ENCODE assay signal across 13 cellular contexts in the genomic region with DNA sequence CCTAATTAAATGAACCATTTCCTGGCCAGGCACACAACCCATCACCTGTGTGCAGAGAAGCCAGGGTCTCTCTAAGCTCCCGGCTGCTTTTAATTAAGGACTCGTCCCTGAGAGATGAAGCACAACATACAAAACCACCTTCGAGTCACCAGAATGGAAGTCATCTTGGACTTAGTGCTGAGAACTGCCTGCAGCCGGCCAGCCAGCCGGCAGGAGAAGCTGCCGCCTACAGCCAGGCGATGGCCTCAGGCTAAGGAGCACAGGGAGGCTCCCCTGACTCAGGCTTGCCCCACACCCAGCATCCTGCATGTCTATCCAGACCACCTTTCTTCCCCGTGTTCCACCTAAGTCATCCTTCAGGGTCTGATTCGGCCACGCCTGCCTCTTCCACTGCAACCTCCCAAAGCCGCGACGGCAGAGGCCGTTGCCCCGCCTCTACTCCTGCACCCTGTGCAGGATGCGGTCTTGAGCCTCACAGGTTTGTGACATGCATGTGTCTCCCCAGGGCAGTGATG.
DNase-seq lines count a peak whose midpoint lies in the region; ATAC-seq and TF ChIP-seq lines count a peak whose summit lies in the region.
"Had no signal": no experiment of that assay in that cellular context is flagged by ENCODE, and none has a peak within 500 bp of the region (broad histone marks: within the 10 kb centered on the region; RNA-seq: fewer than 3 reads in every experiment).

No MANE protein-coding gene starts in this region.

- H3K4me1 ChIP-seq in breast epithelium, result peaks cover 4 to 13% of the 10 kb centered on the region in 2 donors

- no peak for TF ChIP-seq CTCF in MCF 10A (IDR thresholded peaks at IDR 0.05; ENCODE audit: unreplicated experiment)
- TF ChIP-seq CTCF in breast epithelium (IDR thresholded peaks at IDR 0.05), result no peak
- TF ChIP-seq CTCF in fibroblast of the aortic adventitia (IDR thresholded peaks at IDR 0.05; ENCODE audit: insufficient read depth, low read length), result peak; percentile 17

- no peaks in the 10 kb centered on the region for H3K9me3 ChIP-seq in breast epithelium
- H3K9me3 ChIP-seq: spleen had no signal

- no peak for TF ChIP-seq POLR2A in breast epithelium (IDR thresholded peaks at IDR 0.05)

- CTCF ChIA-PET in MCF 10A (lab: Yijun Ruan, JAX), result interaction anchor here (0.5 to 3.1 kb wide), 10 partner anchors 31 to 1098 kb away, joined by 3 to 12 read pairs (median 3); no protein-coding TSS in a partner anchor

- H3K36me3 Mint-ChIP-seq in MCF 10A (ENCODE audit: insufficient read depth, unreplicated experiment), result peaks cover 21% of the 10 kb centered on the region
- H3K36me3 Mint-ChIP-seq in stimulated activated naive B cell treated with anti-CD40 and anti-IgM and Interleukin-4, amounts not matched to agents 10 μg/mL and 1 μg/mL and 100 μg/mL, for 72 hours, result peaks cover 9 to 34% of the 10 kb centered on the region in 2 donors

- no peaks in the 10 kb centered on the region for H3K27me3 Mint-ChIP-seq in MCF 10A (ENCODE audit: insufficient read depth, unreplicated experiment)
- no peaks in the 10 kb centered on the region for H3K27me3 Mint-ChIP-seq in stimulated activated naive B cell treated with anti-CD40 and anti-IgM and Interleukin-4, amounts not matched to agents 10 μg/mL and 1 μg/mL and 100 μg/mL, for 72 hours

- no TSS peak for BruUV-seq in MCF 10A (replicated peaks; lab: Mats Ljungman, UMichigan)

- peak overlapping the region; percentile 59 for H3K27ac Mint-ChIP-seq in MCF 10A (ENCODE audit: low read depth, unreplicated experiment)
- peak overlapping the region; percentile 66 for H3K27ac Mint-ChIP-seq in stimulated activated naive B cell treated with anti-CD40 and anti-IgM and Interleukin-4, amounts not matched to agents 10 μg/mL and 1 μg/mL and 100 μg/mL, for 72 hours

- in situ Hi-C loops in KBM-7 (cut with MboI; ENCODE audit: low pct_unique_long_range_greater_than_20kb, low sequenced_read_pairs), result no loop called here

- H3K36me3 ChIP-seq in breast epithelium, result no peaks in the 10 kb centered on the region

- H3K27me3 ChIP-seq in breast epithelium, result no peaks in the 10 kb centered on the region
- H3K27me3 ChIP-seq: spleen had no signal

- DNase-seq in MCF 10A (ENCODE audit: unreplicated experiment) (peak; percentile 50), breast epithelium (ENCODE audit: low spot score in 2 of 2) (no peak), T1000 (lab: John Stamatoyannopoulos, UW) (peak; percentile 60), fibroblast of the aortic adventitia (ENCODE audit: low read depth) (peak; percentile 51), KBM-7 (no peak)
- no peak for DNase-seq in stimulated activated naive B cell treated with anti-CD40 and anti-IgM and Interleukin-4, amounts not matched to agents 10 μg/mL and 1 μg/mL and 100 μg/mL, for 72 hours
- no peak for DNase-seq in activated CD4-positive, alpha-beta T cell treated with anti-CD3 and anti-CD28 coated beads for 4 hours
- DNase-seq: foreskin melanocyte; midbrain; NCI-H1092 treated with DMSO at 0.1 percent for 48 hours; spleen; stimulated activated naive CD4-positive, alpha-beta T cell treated with Interleukin-2 at 50 U/mL for 16 hours had no signal

- H3K27ac ChIP-seq in breast epithelium, result peak overlapping the region in 1 of 2 donors; percentile 14
- H3K27ac ChIP-seq: spleen had no signal

- intact Hi-C loops in MCF 10A (cut with micrococcal nuclease), result loop anchor here (1.0 to 5.0 kb wide), 4 partner anchors 37 to 202 kb away; a partner anchor contains a TSS
- intact Hi-C loops in breast epithelium (cut with DNase I; ENCODE audit: low total_unique reads), result loop anchor here (1.0 to 5.0 kb wide), 2 partner anchors 40 to 257 kb away; no protein-coding TSS in a partner anchor

- H3K4me1 Mint-ChIP-seq in MCF 10A (ENCODE audit: insufficient read depth, unreplicated experiment), result peaks cover 16% of the 10 kb centered on the region
- H3K4me1 Mint-ChIP-seq in stimulated activated naive B cell treated with anti-CD40 and anti-IgM and Interleukin-4, amounts not matched to agents 10 μg/mL and 1 μg/mL and 100 μg/mL, for 72 hours, result peaks cover 50 to 74% of the 10 kb centered on the region in 2 donors

- H3K4me3 Mint-ChIP-seq in MCF 10A (ENCODE audit: unreplicated experiment), result peak overlapping the region; percentile 28
- no peak overlapping the region for H3K4me3 Mint-ChIP-seq in stimulated activated naive B cell treated with anti-CD40 and anti-IgM and Interleukin-4, amounts not matched to agents 10 μg/mL and 1 μg/mL and 100 μg/mL, for 72 hours

- no peaks in the 10 kb centered on the region for H3K9me3 Mint-ChIP-seq in MCF 10A (ENCODE audit: unreplicated experiment)
- no peaks in the 10 kb centered on the region for H3K9me3 Mint-ChIP-seq in stimulated activated naive B cell treated with anti-CD40 and anti-IgM and Interleukin-4, amounts not matched to agents 10 μg/mL and 1 μg/mL and 100 μg/mL, for 72 hours

- ATAC-seq in stimulated activated naive B cell treated with anti-CD40 and anti-IgM and Interleukin-4, amounts not matched to agents 10 μg/mL and 1 μg/mL and 100 μg/mL, for 72 hours (replicated peaks), result no peak
- ATAC-seq in GM19351 (IDR thresholded peaks at IDR 0.05; ENCODE audit: unreplicated experiment), result no peak

- POLR2A ChIA-PET in MCF 10A (lab: Yijun Ruan, JAX), result interaction anchor here (0.5 to 1.6 kb wide), 5 partner anchors 16 to 297 kb away, joined by 3 to 7 read pairs (median 3); no protein-coding TSS in a partner anchor

- peak overlapping the region in 1 of 3 donors; percentile 27 for H3K4me3 ChIP-seq in breast epithelium
- H3K4me3 ChIP-seq in fibroblast of the aortic adventitia (ENCODE audit: low read depth, low read length), result no peak overlapping the region
- H3K4me3 ChIP-seq: spleen had no signal

Comparison
In these comparisons a context has a peak if more than half of its experiments do, and no peak if none do; other contexts are left out.
1. DNase-seq: peak in MCF 10A (single experiment), T1000 (single experiment) and fibroblast of the aortic adventitia (single experiment); none in breast epithelium (0 of 2), stimulated activated naive B cell treated with anti-CD40 and anti-IgM and Interleukin-4, amounts not matched to agents 10 μg/mL and 1 μg/mL and 100 μg/mL, for 72 hours (single experiment), activated CD4-positive, alpha-beta T cell treated with anti-CD3 and anti-CD28 coated beads for 4 hours (0 of 2) and KBM-7 (single experiment).